ENCODE assay signal across 10 cellular contexts in the genomic region with DNA sequence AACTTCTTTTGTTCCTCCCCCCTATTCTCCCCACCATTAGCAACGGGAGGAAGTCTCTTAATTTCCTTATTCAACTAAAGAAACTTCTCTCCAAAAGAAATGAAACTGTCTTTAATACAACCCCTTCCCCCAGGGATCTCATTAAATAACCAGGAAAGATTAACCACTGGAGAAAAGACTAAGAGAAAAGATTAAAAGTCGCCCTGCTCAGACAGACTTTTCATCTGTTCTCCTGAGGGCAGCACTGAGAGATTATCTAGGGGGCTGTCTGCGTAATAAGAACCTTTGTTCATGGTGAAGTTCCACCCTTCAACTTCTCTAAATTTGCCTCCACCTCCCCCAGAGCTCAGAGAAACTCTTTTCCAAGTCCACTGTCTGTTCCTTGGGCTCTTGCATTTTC.
"Had no signal": no experiment of that assay in that cellular context is flagged by ENCODE, and none has a peak within 500 bp of the region (broad histone marks: within the 10 kb centered on the region; RNA-seq: fewer than 3 reads in every experiment).

No MANE protein-coding gene starts in this region.

- H3K4me1 Mint-ChIP-seq: activated CD4-positive, alpha-beta memory T cell treated with anti-CD3 and anti-CD28 coated beads, Interleukin-2, amount 10 ng/mL, durations not matched to agents 7 days and 5 days; activated naive CD8-positive, alpha-beta T cell treated with anti-CD3 and anti-CD28 coated beads, Interleukin-2, amount 10 ng/mL, durations not matched to agents 7 days and 5 days had no signal

- H3K27ac ChIP-seq: esophagus squamous epithelium, parathyroid adenoma, stomach had no signal

- H3K4me1 ChIP-seq: esophagus squamous epithelium, parathyroid adenoma, stomach had no signal

- H2AFZ ChIP-seq: parathyroid adenoma had no signal

- H3K27me3 ChIP-seq: esophagus squamous epithelium, stomach had no signal

- H3K27ac Mint-ChIP-seq: activated CD4-positive, alpha-beta memory T cell treated with anti-CD3 and anti-CD28 coated beads, Interleukin-2, amount 10 ng/mL, durations not matched to agents 7 days and 5 days; activated naive CD8-positive, alpha-beta T cell treated with anti-CD3 and anti-CD28 coated beads, Interleukin-2, amount 10 ng/mL, durations not matched to agents 7 days and 5 days; nephron progenitor cell had no signal

- H3K27me3 Mint-ChIP-seq: activated CD4-positive, alpha-beta memory T cell treated with anti-CD3 and anti-CD28 coated beads, Interleukin-2, amount 10 ng/mL, durations not matched to agents 7 days and 5 days; activated naive CD8-positive, alpha-beta T cell treated with anti-CD3 and anti-CD28 coated beads, Interleukin-2, amount 10 ng/mL, durations not matched to agents 7 days and 5 days had no signal

- H3K79me2 ChIP-seq: parathyroid adenoma had no signal

- H3K36me3 ChIP-seq: esophagus squamous epithelium, stomach had no signal

- H3K36me3 Mint-ChIP-seq: activated naive CD8-positive, alpha-beta T cell treated with anti-CD3 and anti-CD28 coated beads, Interleukin-2, amount 10 ng/mL, durations not matched to agents 7 days and 5 days had no signal

- H3K4me3 ChIP-seq: esophagus squamous epithelium, stomach had no signal

- DNase-seq: activated CD4-positive, alpha-beta memory T cell treated with anti-CD3 and anti-CD28 coated beads, Interleukin-2, amount 10 ng/mL, durations not matched to agents 7 days and 5 days; activated CD8-positive, alpha-beta memory T cell treated with anti-CD3 and anti-CD28 coated beads, Interleukin-2, amount 50 U/mL, for 4 hours; activated naive CD8-positive, alpha-beta T cell treated with anti-CD3 and anti-CD28 coated beads, Interleukin-2, amount 10 ng/mL, durations not matched to agents 7 days and 5 days; anterior cingulate cortex; esophagus squamous epithelium; foreskin fibroblast; nephron progenitor cell; retina; stomach had no signal

- H3K9me3 ChIP-seq: esophagus squamous epithelium, stomach had no signal

- H3K4me3 Mint-ChIP-seq: activated CD4-positive, alpha-beta memory T cell treated with anti-CD3 and anti-CD28 coated beads, Interleukin-2, amount 10 ng/mL, durations not matched to agents 7 days and 5 days; activated naive CD8-positive, alpha-beta T cell treated with anti-CD3 and anti-CD28 coated beads, Interleukin-2, amount 10 ng/mL, durations not matched to agents 7 days and 5 days; nephron progenitor cell had no signal
